In genomic region chr2:58283931-58284330, GRCh38 we compare ENCODE assay signal across 20 cellular contexts.
DNase-seq lines count a peak whose midpoint lies in the region; TF ChIP-seq lines count a peak whose summit lies in the region.
"Had no signal": no experiment of that assay in that cellular context is flagged by ENCODE, and none has a peak within 500 bp of the region (broad histone marks: within the 10 kb centered on the region; RNA-seq: fewer than 3 reads in every experiment).

No MANE protein-coding gene starts in this region.

- no peak for TF ChIP-seq CTCF in nephron (IDR thresholded peaks at IDR 0.05; ENCODE audit: unreplicated experiment in 3 of 3)

- peak; percentile 12 for DNase-seq in NCI-H226
- DNase-seq in amniotic epithelial cell (ENCODE audit: low read depth), result peak; percentile 19
- no peak for DNase-seq in cerebellar cortex (ENCODE audit: low spot score)
- DNase-seq in NCI-H82 treated with DMSO at 0.1 percent for 48 hours (lab: John Stamatoyannopoulos, UW; ENCODE audit: unreplicated experiment), result no peak
- no peak for DNase-seq in NCI-H1694 (lab: John Stamatoyannopoulos, UW)
- DNase-seq: 8988T; ACHN; AML-193; BE2C; Calu3; CD4-positive, alpha-beta T cell; CD8-positive, alpha-beta memory T cell; COR-L47; DMS53; DMS79 treated with DMSO at 0.1 percent for 48 hours; GF-D8; H9 had no signal

- H3K4me1 Mint-ChIP-seq in nephron, result no peaks in the 10 kb centered on the region
- H3K4me1 Mint-ChIP-seq: CD14-positive monocyte; CD8-positive, alpha-beta memory T cell had no signal

- peak overlapping the region; percentile 28 to 63 (median 49) for H3K27ac Mint-ChIP-seq in nephron
- H3K27ac Mint-ChIP-seq: CD14-positive monocyte; CD4-positive, alpha-beta T cell; CD8-positive, alpha-beta memory T cell; GM23338; H9 had no signal

- H3K9me3 Mint-ChIP-seq in nephron, result no peaks in the 10 kb centered on the region
- H3K9me3 Mint-ChIP-seq: CD4-positive, alpha-beta T cell; CD8-positive, alpha-beta memory T cell; GM23338; H9 had no signal

- H3K36me3 Mint-ChIP-seq in nephron (ENCODE audit: low read depth), result no peaks in the 10 kb centered on the region
- H3K36me3 Mint-ChIP-seq: CD14-positive monocyte; CD8-positive, alpha-beta memory T cell had no signal

- peaks cover 2% of the 10 kb centered on the region for H3K27me3 Mint-ChIP-seq in nephron (ENCODE audit: low read depth)

- H3K4me3 Mint-ChIP-seq in nephron, result no peak overlapping the region
- H3K4me3 Mint-ChIP-seq: CD14-positive monocyte; CD4-positive, alpha-beta T cell; CD8-positive, alpha-beta memory T cell; GM23338; H9 had no signal

Comparison
In these comparisons a context has a peak if more than half of its experiments do, and no peak if none do; other contexts are left out.
1. DNase-seq: peak in NCI-H226 (single experiment) and amniotic epithelial cell (single experiment); none in cerebellar cortex (single experiment), NCI-H82 treated with DMSO at 0.1 percent for 48 hours (single experiment) and NCI-H1694 (single experiment).